In the genomic region with DNA sequence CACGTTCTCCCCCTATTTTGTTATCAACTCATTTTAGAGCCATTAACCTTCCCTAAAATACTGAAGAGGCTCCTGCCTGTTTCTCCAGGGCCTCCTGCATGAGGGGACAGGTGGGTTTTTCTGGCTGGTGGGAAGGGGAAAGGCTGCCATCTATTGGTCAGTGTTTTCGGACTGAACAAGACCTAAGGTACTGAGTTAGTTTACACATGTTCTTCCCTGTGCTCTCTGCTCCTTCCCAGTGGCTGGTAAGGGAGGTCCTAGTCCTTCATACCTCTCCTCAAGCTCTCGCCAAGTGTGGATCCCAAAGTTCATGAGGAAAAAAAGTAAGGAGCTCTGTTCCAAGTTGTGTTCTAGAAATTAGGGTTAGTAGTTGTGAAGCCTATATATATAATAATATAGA, we compare ENCODE assay signal across 8 cellular contexts.
DNase-seq lines count a peak whose midpoint lies in the region; ATAC-seq and TF ChIP-seq lines count a peak whose summit lies in the region.

No MANE protein-coding gene starts in this region.

- WGBS in liver, result 27% methylated on average over 3 of the region's 3 CpGs

- H3K36me3 ChIP-seq in MM.1S (replicated peaks; ENCODE audit: insufficient read depth, low read length), result no peaks in the 10 kb centered on the region
- no peaks in the 10 kb centered on the region for H3K36me3 ChIP-seq in SJCRH30
- H3K36me3 ChIP-seq in liver (ENCODE audit: control insufficient read depth in 4 of 4, insufficient read depth in 3 of 4, low read depth in 1 of 4, low read length in 3 of 4), result no peaks in the 10 kb centered on the region
- H3K36me3 ChIP-seq in ascending aorta, result no peaks in the 10 kb centered on the region

- H3K27ac ChIP-seq in MM.1S (ENCODE audit: low read length) (no peak overlapping the region), SJCRH30 (no peak overlapping the region), liver (ENCODE audit: low read depth in 1 of 2, low read length in 2 of 2) (no peak overlapping the region), ascending aorta (no peak overlapping the region)

- H3K9ac ChIP-seq in MM.1S (ENCODE audit: low read length), result no peak overlapping the region
- no peak overlapping the region for H3K9ac ChIP-seq in liver (ENCODE audit: low read depth in 1 of 2, low read length in 2 of 2)

- no peaks in the 10 kb centered on the region for H3K79me2 ChIP-seq in MM.1S (ENCODE audit: low read length)

- H3K27me3 ChIP-seq in MM.1S (replicated peaks; ENCODE audit: insufficient read depth, low read length) (no peaks in the 10 kb centered on the region), SJCRH30 (no peaks in the 10 kb centered on the region), liver (ENCODE audit: control insufficient read depth in 4 of 4, insufficient read depth in 4 of 4, low read length in 3 of 4) (no peaks in the 10 kb centered on the region), ascending aorta (no peaks in the 10 kb centered on the region)

- no peaks in the 10 kb centered on the region for H3F3A ChIP-seq in MM.1S (ENCODE audit: insufficient read depth, low read length)

- intact Hi-C loops in ascending aorta (cut with DNase I), result no loop called here

- in situ Hi-C loops in GM13976 (cut with MboI; ENCODE audit: low sequenced_read_pairs, unreplicated experiment), result no loop called here

- no peak overlapping the region for H3K4me2 ChIP-seq in MM.1S (ENCODE audit: low read depth, low read length)

- H3K4me1 ChIP-seq in MM.1S (ENCODE audit: low read length), result no peaks in the 10 kb centered on the region
- no peaks in the 10 kb centered on the region for H3K4me1 ChIP-seq in SJCRH30
- H3K4me1 ChIP-seq in liver (ENCODE audit: control insufficient read depth in 4 of 4, insufficient read depth in 4 of 4, low read length in 3 of 4), result no peaks in the 10 kb centered on the region
- no peaks in the 10 kb centered on the region for H3K4me1 ChIP-seq in ascending aorta

- DNase-seq in GM13976 (ENCODE audit: low spot score) (no peak), MM.1S (peak; percentile 12), SJCRH30 (peak; percentile 57 to 79), ascending aorta (ENCODE audit: low spot score in 2 of 2) (no peak)
- no peak for DNase-seq in activated T-cell treated with anti-CD3 and anti-CD28 coated beads, Interleukin-2, amount 50 U/mL, for 1 hour
- DNase-seq in activated naive CD4-positive, alpha-beta T cell treated with anti-CD3 and anti-CD28 coated beads, Interleukin-2, amount 50 U/mL, for 16 hours, result no peak

- H4K20me1 ChIP-seq in MM.1S (ENCODE audit: insufficient read depth, low read length), result no peaks in the 10 kb centered on the region

- H3K4me3 ChIP-seq in MM.1S (ENCODE audit: low read length) (no peak overlapping the region), SJCRH30 (no peak overlapping the region), liver (ENCODE audit: low read depth in 1 of 3, low read length in 3 of 3) (no peak overlapping the region), ascending aorta (no peak overlapping the region)

- H3K9me2 ChIP-seq in MM.1S (replicated peaks; ENCODE audit: insufficient read depth, low read length), result no peaks in the 10 kb centered on the region

- no peak for ATAC-seq in HG02938 (IDR thresholded peaks at IDR 0.05; ENCODE audit: unreplicated experiment)

- peak; percentile 33 for TF ChIP-seq CTCF in GM13976 (IDR thresholded peaks at IDR 0.05; ENCODE audit: borderline replicate concordance, control extremely low read depth, extremely low read depth, insufficient read depth, missing control alignments)
- peak; percentile 40 for TF ChIP-seq CTCF in MM.1S (IDR thresholded peaks at IDR 0.05; ENCODE audit: low read length)
- TF ChIP-seq CTCF in liver (IDR thresholded peaks at IDR 0.05; ENCODE audit: low read depth, low read length, missing input control), result peak; percentile 29
- no peak for TF ChIP-seq CTCF in ascending aorta (IDR thresholded peaks at IDR 0.05)

- TF ChIP-seq RAD21 in liver (IDR thresholded peaks at IDR 0.05), result peak; percentile 71 to 83

- H3K9me3 ChIP-seq in MM.1S (replicated peaks; ENCODE audit: insufficient read depth, low read length) (no peaks in the 10 kb centered on the region), SJCRH30 (replicated peaks) (no peaks in the 10 kb centered on the region), liver (ENCODE audit: control insufficient read depth in 4 of 4, low read length in 3 of 4) (no peaks in the 10 kb centered on the region), ascending aorta (no peaks in the 10 kb centered on the region)

- no peak overlapping the region for H2AFZ ChIP-seq in MM.1S (ENCODE audit: low read length)

TF ChIP-seq in liver, 16 proteins besides CTCF, POLR2A, EP300 and RAD21:
- TF ChIP-seq TAF1 (conservative IDR thresholded peaks at IDR 0.05) (no peak), EGR1 (IDR thresholded peaks at IDR 0.05; ENCODE audit: low read depth in 2 of 2) (no peak), NR2F2 (IDR thresholded peaks at IDR 0.05) (no peak), HNF4G (IDR thresholded peaks at IDR 0.05) (no peak), YY1 (IDR thresholded peaks at IDR 0.05) (no peak), SP1 (IDR thresholded peaks at IDR 0.05) (no peak)
- TF ChIP-seq, protein P1, sequence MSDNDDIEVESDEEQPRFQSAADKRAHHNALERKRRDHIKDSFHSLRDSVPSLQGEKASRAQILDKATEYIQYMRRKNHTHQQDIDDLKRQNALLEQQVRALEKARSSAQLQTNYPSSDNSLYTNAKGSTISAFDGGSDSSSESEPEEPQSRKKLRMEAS (IDR thresholded peaks at IDR 0.05), result no peak
- TF ChIP-seq, protein P2, sequence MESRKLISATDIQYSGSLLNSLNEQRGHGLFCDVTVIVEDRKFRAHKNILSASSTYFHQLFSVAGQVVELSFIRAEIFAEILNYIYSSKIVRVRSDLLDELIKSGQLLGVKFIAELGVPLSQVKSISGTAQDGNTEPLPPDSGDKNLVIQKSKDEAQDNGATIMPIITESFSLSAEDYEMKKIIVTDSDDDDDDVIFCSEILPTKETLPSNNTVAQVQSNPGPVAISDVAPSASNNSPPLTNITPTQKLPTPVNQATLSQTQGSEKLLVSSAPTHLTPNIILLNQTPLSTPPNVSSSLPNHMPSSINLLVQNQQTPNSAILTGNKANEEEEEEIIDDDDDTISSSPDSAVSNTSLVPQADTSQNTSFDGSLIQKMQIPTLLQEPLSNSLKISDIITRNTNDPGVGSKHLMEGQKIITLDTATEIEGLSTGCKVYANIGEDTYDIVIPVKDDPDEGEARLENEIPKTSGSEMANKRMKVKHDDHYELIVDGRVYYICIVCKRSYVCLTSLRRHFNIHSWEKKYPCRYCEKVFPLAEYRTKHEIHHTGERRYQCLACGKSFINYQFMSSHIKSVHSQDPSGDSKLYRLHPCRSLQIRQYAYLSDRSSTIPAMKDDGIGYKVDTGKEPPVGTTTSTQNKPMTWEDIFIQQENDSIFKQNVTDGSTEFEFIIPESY (IDR thresholded peaks at IDR 0.05), result no peak
- TF ChIP-seq, protein P3, sequence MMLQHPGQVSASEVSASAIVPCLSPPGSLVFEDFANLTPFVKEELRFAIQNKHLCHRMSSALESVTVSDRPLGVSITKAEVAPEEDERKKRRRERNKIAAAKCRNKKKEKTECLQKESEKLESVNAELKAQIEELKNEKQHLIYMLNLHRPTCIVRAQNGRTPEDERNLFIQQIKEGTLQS (IDR thresholded peaks at IDR 0.05), result no peak
- TF ChIP-seq, protein P4, sequence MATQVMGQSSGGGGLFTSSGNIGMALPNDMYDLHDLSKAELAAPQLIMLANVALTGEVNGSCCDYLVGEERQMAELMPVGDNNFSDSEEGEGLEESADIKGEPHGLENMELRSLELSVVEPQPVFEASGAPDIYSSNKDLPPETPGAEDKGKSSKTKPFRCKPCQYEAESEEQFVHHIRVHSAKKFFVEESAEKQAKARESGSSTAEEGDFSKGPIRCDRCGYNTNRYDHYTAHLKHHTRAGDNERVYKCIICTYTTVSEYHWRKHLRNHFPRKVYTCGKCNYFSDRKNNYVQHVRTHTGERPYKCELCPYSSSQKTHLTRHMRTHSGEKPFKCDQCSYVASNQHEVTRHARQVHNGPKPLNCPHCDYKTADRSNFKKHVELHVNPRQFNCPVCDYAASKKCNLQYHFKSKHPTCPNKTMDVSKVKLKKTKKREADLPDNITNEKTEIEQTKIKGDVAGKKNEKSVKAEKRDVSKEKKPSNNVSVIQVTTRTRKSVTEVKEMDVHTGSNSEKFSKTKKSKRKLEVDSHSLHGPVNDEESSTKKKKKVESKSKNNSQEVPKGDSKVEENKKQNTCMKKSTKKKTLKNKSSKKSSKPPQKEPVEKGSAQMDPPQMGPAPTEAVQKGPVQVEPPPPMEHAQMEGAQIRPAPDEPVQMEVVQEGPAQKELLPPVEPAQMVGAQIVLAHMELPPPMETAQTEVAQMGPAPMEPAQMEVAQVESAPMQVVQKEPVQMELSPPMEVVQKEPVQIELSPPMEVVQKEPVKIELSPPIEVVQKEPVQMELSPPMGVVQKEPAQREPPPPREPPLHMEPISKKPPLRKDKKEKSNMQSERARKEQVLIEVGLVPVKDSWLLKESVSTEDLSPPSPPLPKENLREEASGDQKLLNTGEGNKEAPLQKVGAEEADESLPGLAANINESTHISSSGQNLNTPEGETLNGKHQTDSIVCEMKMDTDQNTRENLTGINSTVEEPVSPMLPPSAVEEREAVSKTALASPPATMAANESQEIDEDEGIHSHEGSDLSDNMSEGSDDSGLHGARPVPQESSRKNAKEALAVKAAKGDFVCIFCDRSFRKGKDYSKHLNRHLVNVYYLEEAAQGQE (IDR thresholded peaks at IDR 0.05), result no peak

Comparison
In these comparisons a context has a peak if more than half of its experiments do, and no peak if none do; other contexts are left out.
1. DNase-seq: peak in MM.1S (single experiment) and SJCRH30 (2 of 2); none in GM13976 (single experiment), activated T-cell treated with anti-CD3 and anti-CD28 coated beads, Interleukin-2, amount 50 U/mL, for 1 hour (single experiment), ascending aorta (0 of 2) and activated naive CD4-positive, alpha-beta T cell treated with anti-CD3 and anti-CD28 coated beads, Interleukin-2, amount 50 U/mL, for 16 hours (single experiment).
2. CTCF ChIP-seq: peak in GM13976 (single experiment), MM.1S (single experiment) and liver (single experiment); none in ascending aorta (0 of 3).